ENCODE assay signal across 8 cellular contexts in genomic region chr11:1050581-1051355, GRCh38. TPM values are rescaled to one million over a fixed set of nuclear protein-coding genes. Genes with fewer than 3 reads are reported as not detected.
A peak's percentile ranks its signal among the peaks of the same experiment; 100 is the strongest.
DNase-seq lines count a peak whose midpoint lies in the region; ATAC-seq and TF ChIP-seq lines count a peak whose summit lies in the region.

No MANE protein-coding gene starts in this region.

- H3K4me1 Mint-ChIP-seq in activated CD8-positive, alpha-beta T cell treated with anti-CD3 and anti-CD28 coated beads for 36 hours (ENCODE audit: low read depth) = no peaks in the 10 kb centered on the region
- H3K4me1 Mint-ChIP-seq in effector memory CD8-positive, alpha-beta T cell (ENCODE audit: low read depth in 2 of 2) = peaks cover 0 to 4% of the 10 kb centered on the region in 2 donors
- H3K4me1 Mint-ChIP-seq in mesothelial cell of epicardium = peaks cover 3% of the 10 kb centered on the region

- H3K9me3 Mint-ChIP-seq in activated CD8-positive, alpha-beta T cell treated with anti-CD3 and anti-CD28 coated beads for 36 hours = no peaks in the 10 kb centered on the region
- no peaks in the 10 kb centered on the region for H3K9me3 Mint-ChIP-seq in effector memory CD8-positive, alpha-beta T cell
- no peaks in the 10 kb centered on the region for H3K9me3 Mint-ChIP-seq in mesothelial cell of epicardium

- intact Hi-C loops in activated CD8-positive, alpha-beta T cell treated with anti-CD3 and anti-CD28 coated beads for 36 hours (cut with micrococcal nuclease) = loop anchor here (5.0 kb wide), 1 partner anchor 203 kb away; no protein-coding TSS in a partner anchor

- POLR2A ChIA-PET in activated CD8-positive, alpha-beta T cell treated with anti-CD3 and anti-CD28 coated beads for 36 hours (lab: Charles Lee) = interaction anchor here (2.3 kb wide), 1 partner anchor 203 kb away, joined by 5 read pairs; no protein-coding TSS in a partner anchor

- DNase-seq in GM10266 (ENCODE audit: extremely low spot score) (peak; percentile 93), NCI-H69 (lab: John Stamatoyannopoulos, UW) (peak; percentile 88), mesothelial cell of epicardium (ENCODE audit: low spot score in 2 of 2, unreplicated experiment in 2 of 2) (peak; percentile 39 to 80)
- peak; percentile 83 for DNase-seq in activated CD8-positive, alpha-beta T cell treated with anti-CD3 and anti-CD28 coated beads for 36 hours
- peak; percentile 62 to 71 (median 71) for DNase-seq in effector memory CD8-positive, alpha-beta T cell
- DNase-seq in stimulated activated CD8-positive, alpha-beta memory T cell treated with anti-CD3 and anti-CD28 coated beads, Interleukin-4, amount 100 ng/mL, for 1 hour (ENCODE audit: low read depth in 2 of 2, low spot score in 1 of 2) = peak; percentile 28 to 46

- H3K27me3 Mint-ChIP-seq in activated CD8-positive, alpha-beta T cell treated with anti-CD3 and anti-CD28 coated beads for 36 hours = peaks cover 8% of the 10 kb centered on the region
- peaks cover 29 to 81% of the 10 kb centered on the region in 2 donors for H3K27me3 Mint-ChIP-seq in effector memory CD8-positive, alpha-beta T cell
- peaks cover 15% of the 10 kb centered on the region for H3K27me3 Mint-ChIP-seq in mesothelial cell of epicardium (ENCODE audit: low read depth)

- CTCF ChIA-PET in activated CD8-positive, alpha-beta T cell treated with anti-CD3 and anti-CD28 coated beads for 36 hours (lab: Charles Lee) = interaction anchor here (0.6 to 4.7 kb wide), 13 partner anchors 9 to 273 kb away, joined by 3 to 46 read pairs (median 3); partner anchors contain the start of gene CHID1

- peak; percentile 95 for TF ChIP-seq CTCF in GM10266 (IDR thresholded peaks at IDR 0.05; ENCODE audit: control insufficient read depth, insufficient read depth, low read depth, missing control alignments)
- peak; percentile 90 for TF ChIP-seq CTCF in activated CD8-positive, alpha-beta T cell treated with anti-CD3 and anti-CD28 coated beads for 36 hours (IDR thresholded peaks at IDR 0.05)
- peak; percentile 92 for TF ChIP-seq CTCF in mesothelial cell of epicardium (IDR thresholded peaks at IDR 0.05; ENCODE audit: unreplicated experiment)

- H3K27ac Mint-ChIP-seq in activated CD8-positive, alpha-beta T cell treated with anti-CD3 and anti-CD28 coated beads for 36 hours = no peak overlapping the region
- H3K27ac Mint-ChIP-seq in effector memory CD8-positive, alpha-beta T cell = peak overlapping the region in 1 of 2 donors; percentile 62
- no peak overlapping the region for H3K27ac Mint-ChIP-seq in mesothelial cell of epicardium

- peak; percentile 80 for ATAC-seq in HG03280 (IDR thresholded peaks at IDR 0.05; ENCODE audit: unreplicated experiment)
- peak; percentile 100 for ATAC-seq in activated CD8-positive, alpha-beta T cell treated with anti-CD3 and anti-CD28 coated beads for 36 hours
- peak; percentile 100 for ATAC-seq in effector memory CD8-positive, alpha-beta T cell (replicated peaks)
- no peak for ATAC-seq in GM19023 (IDR thresholded peaks at IDR 0.05; ENCODE audit: unreplicated experiment)

- no peaks in the 10 kb centered on the region for H3K36me3 Mint-ChIP-seq in activated CD8-positive, alpha-beta T cell treated with anti-CD3 and anti-CD28 coated beads for 36 hours (ENCODE audit: low read depth)
- H3K36me3 Mint-ChIP-seq in effector memory CD8-positive, alpha-beta T cell (ENCODE audit: insufficient read depth) = peaks cover 7% of the 10 kb centered on the region
- H3K36me3 Mint-ChIP-seq in mesothelial cell of epicardium = no peaks in the 10 kb centered on the region

- H3K4me3 Mint-ChIP-seq in activated CD8-positive, alpha-beta T cell treated with anti-CD3 and anti-CD28 coated beads for 36 hours = no peak overlapping the region
- no peak overlapping the region for H3K4me3 Mint-ChIP-seq in effector memory CD8-positive, alpha-beta T cell
- no peak overlapping the region for H3K4me3 Mint-ChIP-seq in mesothelial cell of epicardium

RNA-seq across cellular contexts. Expression of gene MUC6, which starts 14.2 kb away (rescaled TPM):
- not detected for total RNA-seq in activated CD8-positive, alpha-beta T cell treated with anti-CD3 and anti-CD28 coated beads for 36 hours
- not detected in 3 replicates for total RNA-seq in mesothelial cell of epicardium

RNA-seq across cellular contexts. Expression of gene MUC2, which starts 23.9 kb away (rescaled TPM):
- not detected for total RNA-seq in activated CD8-positive, alpha-beta T cell treated with anti-CD3 and anti-CD28 coated beads for 36 hours
- 0.02 to 0.07 TPM (median 0.04 TPM) in 3 replicates for total RNA-seq in mesothelial cell of epicardium

Comparison
In these comparisons a context has a peak if more than half of its experiments do, and no peak if none do; other contexts are left out.
1. DNase-seq: peak in every context shown above with its lines; median percentile 93 in GM10266; 88 in NCI-H69; 83 in activated CD8-positive, alpha-beta T cell treated with anti-CD3 and anti-CD28 coated beads for 36 hours; 71 in effector memory CD8-positive, alpha-beta T cell; 60 in mesothelial cell of epicardium; 37 in stimulated activated CD8-positive, alpha-beta memory T cell treated with anti-CD3 and anti-CD28 coated beads, Interleukin-4, amount 100 ng/mL, for 1 hour.